ENCODE assay signal across 2 cellular contexts in the genomic region with DNA sequence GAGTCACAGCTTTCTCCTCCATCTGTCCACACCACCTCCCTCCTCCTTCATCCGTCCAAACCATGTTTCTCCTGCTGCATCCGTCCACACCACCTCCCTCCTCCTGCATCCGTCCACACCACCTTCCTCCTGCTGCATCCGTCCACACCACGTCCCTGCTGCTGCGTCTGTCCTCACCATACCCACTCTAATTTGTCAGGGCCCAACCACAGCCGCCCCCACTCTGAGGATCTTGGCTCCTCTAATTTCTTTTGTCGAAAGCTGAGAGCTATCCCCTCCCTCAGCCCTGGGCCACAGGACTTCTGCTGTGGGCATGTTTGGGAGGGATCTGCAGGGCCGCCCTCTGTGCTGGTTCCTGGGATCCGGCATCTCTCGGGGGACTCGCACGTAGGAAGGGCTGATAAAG.
TF ChIP-seq lines count a peak whose summit lies in the region.

No MANE protein-coding gene starts in this region.

TF ChIP-seq in A549, 52 proteins besides CTCF, POLR2A, EP300 and RAD21:
- TF ChIP-seq, protein P1, sequence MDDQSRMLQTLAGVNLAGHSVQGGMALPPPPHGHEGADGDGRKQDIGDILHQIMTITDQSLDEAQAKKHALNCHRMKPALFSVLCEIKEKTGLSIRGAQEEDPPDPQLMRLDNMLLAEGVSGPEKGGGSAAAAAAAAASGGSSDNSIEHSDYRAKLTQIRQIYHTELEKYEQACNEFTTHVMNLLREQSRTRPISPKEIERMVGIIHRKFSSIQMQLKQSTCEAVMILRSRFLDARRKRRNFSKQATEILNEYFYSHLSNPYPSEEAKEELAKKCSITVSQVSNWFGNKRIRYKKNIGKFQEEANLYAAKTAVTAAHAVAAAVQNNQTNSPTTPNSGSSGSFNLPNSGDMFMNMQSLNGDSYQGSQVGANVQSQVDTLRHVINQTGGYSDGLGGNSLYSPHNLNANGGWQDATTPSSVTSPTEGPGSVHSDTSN (IDR thresholded peaks at IDR 0.05) = no peak
- TF ChIP-seq NPAS2 (CRISPR knock-in tag; IDR thresholded peaks at IDR 0.05; ENCODE audit: borderline replicate concordance) (no peak), BCL3 (IDR thresholded peaks at IDR 0.05) (no peak), ZNF302 (CRISPR knock-in tag; IDR thresholded peaks at IDR 0.05) (no peak), BHLHE40 (IDR thresholded peaks at IDR 0.05; ENCODE audit: low read depth, low read length) (no peak), RNF2 (IDR thresholded peaks at IDR 0.05; ENCODE audit: borderline replicate concordance, low read depth) (no peak), CHD2 (IDR thresholded peaks at IDR 0.05; ENCODE audit: low read length, partially characterized antibody) (no peak), RCOR1 (IDR thresholded peaks at IDR 0.05; ENCODE audit: low read depth, low read length) (no peak), KDM1A (IDR thresholded peaks at IDR 0.05; ENCODE audit: low read depth) (no peak)
- TF ChIP-seq, protein P2, sequence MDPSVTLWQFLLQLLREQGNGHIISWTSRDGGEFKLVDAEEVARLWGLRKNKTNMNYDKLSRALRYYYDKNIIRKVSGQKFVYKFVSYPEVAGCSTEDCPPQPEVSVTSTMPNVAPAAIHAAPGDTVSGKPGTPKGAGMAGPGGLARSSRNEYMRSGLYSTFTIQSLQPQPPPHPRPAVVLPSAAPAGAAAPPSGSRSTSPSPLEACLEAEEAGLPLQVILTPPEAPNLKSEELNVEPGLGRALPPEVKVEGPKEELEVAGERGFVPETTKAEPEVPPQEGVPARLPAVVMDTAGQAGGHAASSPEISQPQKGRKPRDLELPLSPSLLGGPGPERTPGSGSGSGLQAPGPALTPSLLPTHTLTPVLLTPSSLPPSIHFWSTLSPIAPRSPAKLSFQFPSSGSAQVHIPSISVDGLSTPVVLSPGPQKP (IDR thresholded peaks at IDR 0.05; ENCODE audit: low read depth, low read length) = no peak
TF ChIP-seq in A549: peak in this region for 0.

TF ChIP-seq in H1, 55 proteins besides CTCF, POLR2A, EP300 and RAD21:
- TF ChIP-seq HDAC2 (IDR thresholded peaks at IDR 0.05; ENCODE audit: borderline replicate concordance in 1 of 2, low read depth in 2 of 2, low read length in 2 of 2) (no peak), SP2 (IDR thresholded peaks at IDR 0.05; ENCODE audit: low read length) (no peak), CHD2 (IDR thresholded peaks at IDR 0.05; ENCODE audit: low read length) (no peak), GTF2F1 (IDR thresholded peaks at IDR 0.05; ENCODE audit: borderline replicate concordance, low read depth, low read length) (no peak), SP1 (IDR thresholded peaks at IDR 0.05; ENCODE audit: low read depth, low read length) (no peak), ASH2L (IDR thresholded peaks at IDR 0.05; ENCODE audit: low read length) (no peak), SRF (IDR thresholded peaks at IDR 0.05; ENCODE audit: low read depth, low read length) (no peak), BCL11A (IDR thresholded peaks at IDR 0.05; ENCODE audit: low read depth in 2 of 2, low read length in 2 of 2) (no peak), ZNF274 (IDR thresholded peaks at IDR 0.05; ENCODE audit: borderline replicate concordance, extremely low read depth, low read length) (no peak), NANOG (IDR thresholded peaks at IDR 0.05; ENCODE audit: insufficient read depth, low read depth, low read length, poor library complexity, severe bottlenecking) (no peak), TAF1 (IDR thresholded peaks at IDR 0.05; ENCODE audit: low read depth, low read length) (no peak), BRCA1 (IDR thresholded peaks at IDR 0.05; ENCODE audit: low read depth, low read length) (no peak), JUN (IDR thresholded peaks at IDR 0.05; ENCODE audit: low read depth, low read length) (no peak), EGR1 (IDR thresholded peaks at IDR 0.05; ENCODE audit: borderline replicate concordance, low read depth, low read length) (no peak), CEBPB (IDR thresholded peaks at IDR 0.05; ENCODE audit: low read depth, low read length) (no peak), SP4 (IDR thresholded peaks at IDR 0.05; ENCODE audit: low read length) (no peak)
- TF ChIP-seq, protein P3, sequence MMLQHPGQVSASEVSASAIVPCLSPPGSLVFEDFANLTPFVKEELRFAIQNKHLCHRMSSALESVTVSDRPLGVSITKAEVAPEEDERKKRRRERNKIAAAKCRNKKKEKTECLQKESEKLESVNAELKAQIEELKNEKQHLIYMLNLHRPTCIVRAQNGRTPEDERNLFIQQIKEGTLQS (IDR thresholded peaks at IDR 0.05; ENCODE audit: insufficient read depth, low read depth, low read length) = no peak
